ENCODE assay signal across 8 cellular contexts in genomic region chr20:36835453-36836198, GRCh38. TPM values are rescaled to one million over a fixed set of nuclear protein-coding genes. Genes with fewer than 3 reads are reported as not detected.
DNase-seq lines count a peak whose midpoint lies in the region; ATAC-seq and TF ChIP-seq lines count a peak whose summit lies in the region.

No MANE protein-coding gene starts in this region.

- peak; percentile 45 for TF ChIP-seq POLR2A in transverse colon (IDR thresholded peaks at IDR 0.05)

- H3K36me3 ChIP-seq in GM06990 (ENCODE audit: control insufficient read depth, insufficient read depth, low read length) (no peaks in the 10 kb centered on the region; the same call in 1 of the 2 replicates), adipocyte (ENCODE audit: control insufficient read depth, insufficient read depth, low read length, severe bottlenecking) (peaks cover 6% of the 10 kb centered on the region), heart right ventricle (peaks cover 0 to 43% (median 6%) of the 10 kb centered on the region in 9 donors), transverse colon (no peaks in the 10 kb centered on the region)

- H3K9ac ChIP-seq in adipocyte (ENCODE audit: low read length) = peak overlapping the region; percentile 76

- H3K27ac ChIP-seq in heart right ventricle (peak overlapping the region in 9 of 10 donors; percentile 75 to 90 (median 86)), transverse colon (peak overlapping the region; percentile 75 to 87 (median 84))

- in situ Hi-C loops in transverse colon (cut with MboI; ENCODE audit: low pct_ligation_motif_present in 1 of 4, low pct_unique_long_range_greater_than_20kb in 1 of 4, low sequenced_read_pairs in 3 of 4) = no loop called here

- 6 to 8% methylated on average over 20 to 28 of the region's 28 CpGs for WGBS in heart right ventricle, 2 donors
- 2% methylated on average over 22 of the region's 28 CpGs; no CpG with 5 or more reads in 1 of the 2 donors for WGBS in transverse colon (ENCODE audit: low coverage in 1 of 2), 2 donors

- H3K4me3 ChIP-seq in GM06990 (replicated peaks; ENCODE audit: low read depth, low read length) (peak overlapping the region; percentile 57), adipocyte (ENCODE audit: low read length) (peak overlapping the region; percentile 56), heart right ventricle (peak overlapping the region in 7 of 10 donors; percentile 13 to 43 (median 37)), transverse colon (peak overlapping the region in 2 of 4 donors; percentile 12 to 34)

- peak; percentile 84 for ATAC-seq in HG02610 (IDR thresholded peaks at IDR 0.05; ENCODE audit: unreplicated experiment)
- ATAC-seq in heart right ventricle = peak; percentile 85 to 95 (median 92)

- no peaks in the 10 kb centered on the region for H3K9me3 ChIP-seq in adipocyte (ENCODE audit: control insufficient read depth, low read length)
- no peaks in the 10 kb centered on the region for H3K9me3 ChIP-seq in heart right ventricle
- H3K9me3 ChIP-seq in transverse colon = no peaks in the 10 kb centered on the region

- TF ChIP-seq EP300 in transverse colon (IDR thresholded peaks at IDR 0.05; ENCODE audit: low read depth) = no peak

- H3K27me3 ChIP-seq in GM06990 (replicated peaks; ENCODE audit: control insufficient read depth, insufficient read depth, low read length) = no peaks in the 10 kb centered on the region
- H3K27me3 ChIP-seq in adipocyte (replicated peaks; ENCODE audit: control insufficient read depth, insufficient read depth, low read length) = no peaks in the 10 kb centered on the region
- no peaks in the 10 kb centered on the region for H3K27me3 ChIP-seq in heart right ventricle
- H3K27me3 ChIP-seq in transverse colon = no peaks in the 10 kb centered on the region

- DNase-seq in GM06990 (ENCODE audit: extremely low read depth, insufficient read length) (peak; percentile 88), NCI-H128 (lab: John Stamatoyannopoulos, UW; ENCODE audit: unreplicated experiment) (peak; percentile 38), SW 1271 (lab: John Stamatoyannopoulos, UW) (peak; percentile 85 to 96), adipocyte (ENCODE audit: low read depth) (peak; percentile 98), heart right ventricle (peak; percentile 93 to 94), posterior cingulate gyrus (peak; percentile 88 to 99 (median 93)), transverse colon (peak; percentile 94)

- intact Hi-C loops in heart right ventricle (cut with DNase I) = loop anchor here in 2 of 10 donors (1.0 to 2.0 kb wide), 2 partner anchors 24 to 27 kb away; a partner anchor contains a TSS
- intact Hi-C loops in posterior cingulate gyrus (cut with DNase I) = no loop called here
- intact Hi-C loops in transverse colon (cut with DNase I; ENCODE audit: low total_unique reads) = no loop called here

- TF ChIP-seq CTCF in GM06990 (IDR thresholded peaks at IDR 0.05; ENCODE audit: insufficient read depth, low read length, poor library complexity, severe bottlenecking) (no peak), heart right ventricle (IDR thresholded peaks at IDR 0.05) (no peak), transverse colon (IDR thresholded peaks at IDR 0.05) (no peak)

- H3K4me1 ChIP-seq in adipocyte (ENCODE audit: control insufficient read depth, insufficient read depth, low read length) (peaks cover 41% of the 10 kb centered on the region), heart right ventricle (peaks cover 33 to 66% (median 60%) of the 10 kb centered on the region in 9 donors), transverse colon (peaks cover 36 to 59% (median 49%) of the 10 kb centered on the region in 4 donors)

RNA-seq across cellular contexts. Expression of gene TLDC2, which starts 40.3 kb away (rescaled TPM):
- not detected for total RNA-seq in heart right ventricle
- under 1 TPM in 1 of 2 donors, not detected in 1; 0.01 TPM for polyA plus RNA-seq in heart right ventricle
- 10 to 100 TPM; 22.9 to 26.1 (median 23.2) TPM for total RNA-seq in transverse colon

Comparison
In these comparisons a context has a peak if more than half of its experiments do, and no peak if none do; other contexts are left out.
1. DNase-seq: peak in every context shown above with its lines; median percentile 98 in adipocyte; 94 in transverse colon; 94 in heart right ventricle; 93 in posterior cingulate gyrus; 90 in SW 1271; 88 in GM06990; 38 in NCI-H128.
2. RNA of gene TLDC2, which starts 40.3 kb away (total RNA-seq): 22.9 to 26.1 TPM in transverse colon; not detected in heart right ventricle; every median in the first group is over 10 times any median in the second.